8 cellular contexts compared by ENCODE assay signal in the genomic region with DNA sequence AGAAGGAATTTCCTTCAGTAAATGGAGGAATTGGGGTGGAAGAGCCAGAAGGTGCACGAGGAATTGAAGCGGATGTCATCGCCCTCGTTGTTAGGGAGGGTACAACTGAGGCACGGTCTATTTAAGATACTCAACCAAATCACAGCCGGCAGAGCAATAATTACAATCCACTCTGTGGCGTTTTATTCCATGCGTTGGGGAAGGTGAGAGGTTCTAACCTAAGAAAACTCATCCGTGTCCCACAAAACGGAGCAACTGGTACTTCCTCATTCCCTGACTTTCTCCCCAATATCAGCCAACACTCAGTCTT. TPM values are rescaled to one million over a fixed set of nuclear protein-coding genes. Genes with fewer than 3 reads are reported as not detected.
DNase-seq lines count a peak whose midpoint lies in the region; ATAC-seq and TF ChIP-seq lines count a peak whose summit lies in the region.

No MANE protein-coding gene starts in this region.

- H3K9me3 Mint-ChIP-seq in CD8-positive, alpha-beta memory T cell: no peaks in the 10 kb centered on the region

- TSS peak; percentile 32 for BruUV-seq in PC-9 (replicated peaks; lab: Mats Ljungman, UMichigan)

- TF ChIP-seq EP300 in ovary (IDR thresholded peaks at IDR 0.05): no peak

- no peaks in the 10 kb centered on the region for H3K9me2 ChIP-seq in PC-9 (ENCODE audit: insufficient read depth)

- H3K9me3 ChIP-seq in CD8-positive, alpha-beta memory T cell (ENCODE audit: low read length): no peaks in the 10 kb centered on the region
- H3K9me3 ChIP-seq in PC-9 (ENCODE audit: insufficient read depth, low read depth) (no peaks in the 10 kb centered on the region), ovary (no peaks in the 10 kb centered on the region)

- H2AFZ ChIP-seq in PC-9: peak overlapping the region; percentile 78; the same call in 1 of the 2 replicates

- no peaks in the 10 kb centered on the region for H3K36me3 ChIP-seq in CD8-positive, alpha-beta memory T cell (ENCODE audit: insufficient read depth, low read length)
- H3K36me3 ChIP-seq in PC-9 (ENCODE audit: low read depth): peaks cover 7% of the 10 kb centered on the region; the same call in 1 of the 2 replicates
- H3K36me3 ChIP-seq in ovary: no peaks in the 10 kb centered on the region

- H3K4me2 ChIP-seq in PC-9: peak overlapping the region; percentile 58

- peak overlapping the region; percentile 78 to 95 (median 88) for H3K4me3 Mint-ChIP-seq in CD8-positive, alpha-beta memory T cell

- POLR2A ChIA-PET in CD8-positive, alpha-beta memory T cell (lab: Charles Lee): interaction anchor here (0.6 to 2.1 kb wide), 11 partner anchors 70 to 825 kb away, joined by 3 to 17 read pairs (median 5); a partner anchor contains a TSS
- POLR2A ChIA-PET in PC-9 (lab: Charles Lee; ENCODE audit: unreplicated experiment): interaction anchor here (0.5 to 1.2 kb wide), 7 partner anchors 88 to 824 kb away, joined by 4 to 8 read pairs (median 7); a partner anchor contains a TSS

- intact Hi-C loops in PC-9 (cut with micrococcal nuclease; ENCODE audit: unreplicated experiment): loop anchor here (1.0 to 5.0 kb wide), 6 partner anchors 114 to 285 kb away; a partner anchor contains a TSS
- intact Hi-C loops in ovary (cut with DNase I): loop anchor here in 3 of 4 donors (5.0 to 10.0 kb wide), 5 partner anchors 122 to 284 kb away; a partner anchor contains a TSS

- H3K4me1 ChIP-seq in CD8-positive, alpha-beta memory T cell (ENCODE audit: insufficient read depth, low read length): peaks cover 13% of the 10 kb centered on the region
- H3K4me1 ChIP-seq in PC-9 (replicated peaks; ENCODE audit: insufficient read depth) (peaks cover 24% of the 10 kb centered on the region), ovary (ENCODE audit: insufficient read depth) (no peaks in the 10 kb centered on the region)

- H3K36me3 Mint-ChIP-seq in CD8-positive, alpha-beta memory T cell: peaks cover 1 to 6% (median 5%) of the 10 kb centered on the region in 3 donors

- peaks cover 18 to 29% (median 22%) of the 10 kb centered on the region in 3 donors for H3K4me1 Mint-ChIP-seq in CD8-positive, alpha-beta memory T cell

- 53 to 57% (median 55%) methylated on average over 10 of the region's 10 CpGs for WGBS in ovary, 3 donors

- peaks cover 16 to 40% of the 10 kb centered on the region in 2 donors for H3K27me3 Mint-ChIP-seq in CD8-positive, alpha-beta memory T cell

- TF ChIP-seq CTCF in PC-9 (conservative IDR thresholded peaks at IDR 0.05) (peak; percentile 35; the same call in 1 of the 2 replicates), epithelial cell of esophagus (IDR thresholded peaks at IDR 0.05; ENCODE audit: insufficient read depth, low read depth, low read length, missing control alignments) (no peak), ovary (IDR thresholded peaks at IDR 0.05) (no peak)

- H3K27ac ChIP-seq in CD8-positive, alpha-beta memory T cell (ENCODE audit: low read depth, low read length): peak overlapping the region; percentile 52
- H3K27ac ChIP-seq in PC-9: no peak overlapping the region
- H3K27ac ChIP-seq in ovary: peak overlapping the region in 1 of 2 donors; percentile 50

- H3K27ac Mint-ChIP-seq in CD8-positive, alpha-beta memory T cell: peak overlapping the region; percentile 48 to 94 (median 82)

- H3K79me2 ChIP-seq in PC-9 (ENCODE audit: low read depth): peaks cover 31% of the 10 kb centered on the region

- ATAC-seq in HG03521 (IDR thresholded peaks at IDR 0.05; ENCODE audit: unreplicated experiment): no peak

- peaks cover 16% of the 10 kb centered on the region for H3F3A ChIP-seq in PC-9 (ENCODE audit: insufficient read depth, low read depth)

- CTCF ChIA-PET in CD8-positive, alpha-beta memory T cell (lab: Charles Lee): interaction anchor here (0.8 to 3.4 kb wide), 29 partner anchors 10 to 605 kb away, joined by 3 to 32 read pairs (median 7); a partner anchor contains a TSS
- CTCF ChIA-PET in PC-9 (lab: Charles Lee): interaction anchor here (0.9 to 1.5 kb wide), 5 partner anchors 36 to 215 kb away, joined by 3 to 6 read pairs (median 4); no protein-coding TSS in a partner anchor

- peaks cover 12% of the 10 kb centered on the region for H3K27me3 ChIP-seq in CD8-positive, alpha-beta memory T cell (ENCODE audit: insufficient read depth, low read length, poor library complexity, severe bottlenecking)
- H3K27me3 ChIP-seq in PC-9 (ENCODE audit: insufficient read depth, low read depth): peaks cover 46% of the 10 kb centered on the region
- H3K27me3 ChIP-seq in ovary: no peaks in the 10 kb centered on the region

- H3K4me3 ChIP-seq in CD8-positive, alpha-beta memory T cell (ENCODE audit: low read length): peak overlapping the region; percentile 58
- H3K4me3 ChIP-seq in PC-9: peak overlapping the region; percentile 65
- peak overlapping the region; percentile 58 for H3K4me3 ChIP-seq in epithelial cell of esophagus (ENCODE audit: low read length)
- peak overlapping the region; percentile 30 for H3K4me3 ChIP-seq in ovary

- H4K20me1 ChIP-seq in PC-9 (ENCODE audit: insufficient read depth): no peaks in the 10 kb centered on the region

- TF ChIP-seq POLR2A in ovary (IDR thresholded peaks at IDR 0.05): no peak

- no peak for DNase-seq in CD8-positive, alpha-beta memory T cell
- DNase-seq in PC-9 (no peak), epithelial cell of esophagus (ENCODE audit: low read depth) (no peak), ovary (no peak), SK-N-DZ (ENCODE audit: low spot score) (no peak), KG1 (lab: John Stamatoyannopoulos, UW) (no peak), NCI-H1694 (lab: John Stamatoyannopoulos, UW) (no peak)

RNA-seq across cellular contexts. Expression of a gene that starts 0.8 kb away (rescaled TPM):
- 10 to 100 TPM; 22.8 to 25.3 TPM for total RNA-seq in CD8-positive, alpha-beta memory T cell
- 17.4 TPM for polyA plus RNA-seq in CD8-positive, alpha-beta memory T cell
- total RNA-seq in PC-9 (2021): 144 and 156 TPM in 2 replicates
- 100 to 1,000 TPM in 2 of 7 donors, 10 to 100 TPM in 5; 29.2 to 159 (median 96.2) TPM for total RNA-seq in ovary
- 10 to 100 TPM; 51.8 to 64.4 TPM for polyA plus RNA-seq in ovary
- 9.2 and 14.2 TPM in 2 replicates for polyA plus RNA-seq in SK-N-DZ (2014; cell fraction: cytosol; rRNA removed)
- 24.2 and 26.9 TPM in 2 replicates for polyA plus RNA-seq in SK-N-DZ (2014; cell fraction: nucleus; rRNA removed)

RNA-seq across cellular contexts. Expression of a gene that starts 16.9 kb away (rescaled TPM):
- total RNA-seq in CD8-positive, alpha-beta memory T cell: not detected
- polyA plus RNA-seq in CD8-positive, alpha-beta memory T cell: not detected
- total RNA-seq in PC-9 (2021) (not detected in 2 replicates), ovary (not detected)
- polyA plus RNA-seq in ovary: not detected
- polyA plus RNA-seq in SK-N-DZ (2014; cell fraction: cytosol; rRNA removed): not detected in 2 replicates
- polyA plus RNA-seq in SK-N-DZ (2014; cell fraction: nucleus; rRNA removed): not detected in 2 replicates
